ENCODE assay signal across 2 cellular contexts in the genomic region with DNA sequence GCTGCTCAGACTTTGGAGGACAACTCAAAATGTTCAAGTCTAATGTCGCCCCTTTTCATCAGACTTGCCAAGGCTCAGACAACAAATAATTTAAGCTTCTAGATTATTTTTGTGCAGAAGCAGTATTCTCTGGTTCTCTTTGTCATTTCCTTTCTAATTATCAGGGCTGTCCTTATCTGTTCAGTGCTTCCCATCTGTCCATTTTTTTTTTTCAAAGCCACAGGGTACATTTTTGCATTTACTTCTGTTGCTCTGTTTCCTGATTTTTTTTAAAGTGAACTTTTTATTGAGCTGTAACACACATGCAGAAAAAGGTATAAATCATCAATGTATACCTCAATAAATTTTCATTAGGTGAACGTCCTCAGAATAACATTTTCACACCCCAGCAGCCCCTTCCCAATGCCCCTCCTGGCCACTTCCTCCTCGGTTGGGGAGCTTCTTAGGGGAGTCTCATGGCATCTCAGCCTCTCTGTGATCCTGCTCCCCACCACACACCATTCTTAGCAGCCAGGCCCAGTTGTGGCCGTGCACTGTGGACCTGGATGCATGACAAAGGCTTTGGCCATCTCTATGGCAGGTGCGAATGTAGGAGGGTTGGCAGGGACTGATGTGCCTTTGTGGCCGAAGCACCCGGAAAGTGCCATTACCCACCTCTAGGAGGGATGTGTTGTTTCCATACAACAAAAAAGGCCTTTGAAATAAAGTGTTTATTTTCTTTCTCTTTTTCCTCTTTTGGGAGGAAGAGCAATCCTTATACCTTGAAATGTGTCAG.
TF ChIP-seq lines count a peak whose summit lies in the region.

No MANE protein-coding gene starts in this region.

TF ChIP-seq in liver, 16 proteins besides CTCF, POLR2A, EP300 and RAD21:
- TF ChIP-seq JUND (IDR thresholded peaks at IDR 0.05) (no peak), NR2F2 (IDR thresholded peaks at IDR 0.05) (peak; percentile 22)

TF ChIP-seq in HepG2, 621 proteins besides CTCF, POLR2A, EP300 and RAD21:
- TF ChIP-seq ZNF274 (CRISPR knock-in tag; IDR thresholded peaks at IDR 0.05) (no peak), SAFB2 (CRISPR knock-in tag; IDR thresholded peaks at IDR 0.05; ENCODE audit: borderline replicate concordance, low read depth) (no peak)
- TF ChIP-seq, protein P1, sequence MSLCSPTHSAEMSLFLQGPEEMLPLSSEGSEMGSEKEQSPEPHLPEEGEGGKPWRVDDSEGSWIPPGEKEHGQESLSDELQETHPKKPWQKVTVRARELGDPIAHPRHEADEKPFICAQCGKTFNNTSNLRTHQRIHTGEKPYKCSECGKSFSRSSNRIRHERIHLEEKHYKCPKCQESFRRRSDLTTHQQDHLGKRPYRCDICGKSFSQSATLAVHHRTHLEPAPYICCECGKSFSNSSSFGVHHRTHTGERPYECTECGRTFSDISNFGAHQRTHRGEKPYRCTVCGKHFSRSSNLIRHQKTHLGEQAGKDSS (CRISPR knock-in tag; IDR thresholded peaks at IDR 0.05; ENCODE audit: borderline replicate concordance, low read depth), result no peak
- TF ChIP-seq, protein P2, sequence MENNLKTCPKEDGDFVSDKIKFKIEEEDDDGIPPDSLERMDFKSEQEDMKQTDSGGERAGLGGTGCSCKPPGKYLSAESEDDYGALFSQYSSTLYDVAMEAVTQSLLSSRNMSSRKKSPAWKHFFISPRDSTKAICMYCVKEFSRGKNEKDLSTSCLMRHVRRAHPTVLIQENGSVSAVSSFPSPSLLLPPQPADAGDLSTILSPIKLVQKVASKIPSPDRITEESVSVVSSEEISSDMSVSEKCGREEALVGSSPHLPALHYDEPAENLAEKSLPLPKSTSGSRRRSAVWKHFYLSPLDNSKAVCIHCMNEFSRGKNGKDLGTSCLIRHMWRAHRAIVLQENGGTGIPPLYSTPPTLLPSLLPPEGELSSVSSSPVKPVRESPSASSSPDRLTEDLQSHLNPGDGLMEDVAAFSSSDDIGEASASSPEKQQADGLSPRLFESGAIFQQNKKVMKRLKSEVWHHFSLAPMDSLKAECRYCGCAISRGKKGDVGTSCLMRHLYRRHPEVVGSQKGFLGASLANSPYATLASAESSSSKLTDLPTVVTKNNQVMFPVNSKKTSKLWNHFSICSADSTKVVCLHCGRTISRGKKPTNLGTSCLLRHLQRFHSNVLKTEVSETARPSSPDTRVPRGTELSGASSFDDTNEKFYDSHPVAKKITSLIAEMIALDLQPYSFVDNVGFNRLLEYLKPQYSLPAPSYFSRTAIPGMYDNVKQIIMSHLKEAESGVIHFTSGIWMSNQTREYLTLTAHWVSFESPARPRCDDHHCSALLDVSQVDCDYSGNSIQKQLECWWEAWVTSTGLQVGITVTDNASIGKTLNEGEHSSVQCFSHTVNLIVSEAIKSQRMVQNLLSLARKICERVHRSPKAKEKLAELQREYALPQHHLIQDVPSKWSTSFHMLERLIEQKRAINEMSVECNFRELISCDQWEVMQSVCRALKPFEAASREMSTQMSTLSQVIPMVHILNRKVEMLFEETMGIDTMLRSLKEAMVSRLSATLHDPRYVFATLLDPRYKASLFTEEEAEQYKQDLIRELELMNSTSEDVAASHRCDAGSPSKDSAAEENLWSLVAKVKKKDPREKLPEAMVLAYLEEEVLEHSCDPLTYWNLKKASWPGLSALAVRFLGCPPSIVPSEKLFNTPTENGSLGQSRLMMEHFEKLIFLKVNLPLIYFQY (CRISPR knock-in tag; IDR thresholded peaks at IDR 0.05; ENCODE audit: borderline replicate concordance), result no peak
